Comparison of ENCODE assay signal across 27 cellular contexts in genomic region chr19:14463747-14464146, GRCh38.
"Had no signal": no experiment of that assay in that cellular context is flagged by ENCODE, and none has a peak within 500 bp of the region (broad histone marks: within the 10 kb centered on the region; RNA-seq: fewer than 3 reads in every experiment).

No MANE protein-coding gene starts in this region.

- H3K4me3 Mint-ChIP-seq: activated CD4-positive, alpha-beta memory T cell treated with anti-CD3 and anti-CD28 coated beads for 36 hours; activated CD4-positive, alpha-beta T cell treated with anti-CD3 and anti-CD28 coated beads for 36 hours; activated CD4-positive, alpha-beta T cell treated with anti-CD3 and anti-CD28 coated beads, Interleukin-2, amount 10 ng/mL, durations not matched to agents 24 days and 14 days; activated CD8-positive, alpha-beta T cell treated with anti-CD3 and anti-CD28 coated beads, Interleukin-2, amount 10 ng/mL, durations not matched to agents 7 days and 5 days; activated naive CD8-positive, alpha-beta T cell; activated T-cell treated with anti-CD3 and anti-CD28 coated beads, Interleukin-2, amount 50 U/mL, for 4 hours; activated T-helper 17 cell treated with anti-CD3 and anti-CD28 coated beads, Interleukin-2, amount 50 U/mL, for 72 hours; effector memory CD8-positive, alpha-beta T cell had no signal

- H3K4me1 ChIP-seq: esophagus squamous epithelium, gastroesophageal sphincter had no signal

- H3K27me3 Mint-ChIP-seq: activated CD4-positive, alpha-beta memory T cell treated with anti-CD3 and anti-CD28 coated beads for 36 hours; activated CD4-positive, alpha-beta T cell treated with anti-CD3 and anti-CD28 coated beads for 36 hours; activated CD4-positive, alpha-beta T cell treated with anti-CD3 and anti-CD28 coated beads, Interleukin-2, amount 10 ng/mL, durations not matched to agents 24 days and 14 days; activated naive CD8-positive, alpha-beta T cell; activated T-helper 17 cell treated with anti-CD3 and anti-CD28 coated beads, Interleukin-2, amount 50 U/mL, for 72 hours; effector memory CD8-positive, alpha-beta T cell had no signal

- H3K27me3 ChIP-seq: brain microvascular endothelial cell, esophagus squamous epithelium, gastroesophageal sphincter, heart right ventricle had no signal

- H3K4me1 Mint-ChIP-seq: activated CD4-positive, alpha-beta T cell treated with anti-CD3 and anti-CD28 coated beads for 36 hours; activated T-helper 17 cell treated with anti-CD3 and anti-CD28 coated beads, Interleukin-2, amount 50 U/mL, for 72 hours had no signal

- ATAC-seq: activated CD4-positive, alpha-beta T cell treated with anti-CD3 and anti-CD28 coated beads for 36 hours; activated CD8-positive, alpha-beta T cell treated with anti-CD3 and anti-CD28 coated beads, Interleukin-2, amount 10 ng/mL, durations not matched to agents 7 days and 5 days; activated T-cell treated with anti-CD3 and anti-CD28 coated beads, Interleukin-2, amount 50 U/mL, for 4 hours; activated T-helper 17 cell treated with anti-CD3 and anti-CD28 coated beads, Interleukin-2, amount 50 U/mL, for 72 hours; effector memory CD8-positive, alpha-beta T cell; gastroesophageal sphincter had no signal

- H3K4me3 ChIP-seq: esophagus squamous epithelium, gastroesophageal sphincter, heart right ventricle had no signal

- H3K27ac ChIP-seq: brain microvascular endothelial cell, esophagus squamous epithelium, gastroesophageal sphincter, heart right ventricle had no signal

- H3K9me3 Mint-ChIP-seq: activated CD4-positive, alpha-beta memory T cell treated with anti-CD3 and anti-CD28 coated beads for 36 hours; activated CD4-positive, alpha-beta T cell treated with anti-CD3 and anti-CD28 coated beads, Interleukin-2, amount 10 ng/mL, durations not matched to agents 24 days and 14 days; activated T-cell treated with anti-CD3 and anti-CD28 coated beads, Interleukin-2, amount 50 U/mL, for 4 hours; activated T-helper 17 cell treated with anti-CD3 and anti-CD28 coated beads, Interleukin-2, amount 50 U/mL, for 72 hours; effector memory CD8-positive, alpha-beta T cell had no signal

- H3K27ac Mint-ChIP-seq: activated CD4-positive, alpha-beta memory T cell treated with anti-CD3 and anti-CD28 coated beads for 36 hours; activated CD4-positive, alpha-beta T cell treated with anti-CD3 and anti-CD28 coated beads for 36 hours; activated CD4-positive, alpha-beta T cell treated with anti-CD3 and anti-CD28 coated beads, Interleukin-2, amount 10 ng/mL, durations not matched to agents 24 days and 14 days; activated CD8-positive, alpha-beta T cell treated with anti-CD3 and anti-CD28 coated beads, Interleukin-2, amount 10 ng/mL, durations not matched to agents 7 days and 5 days; activated naive CD8-positive, alpha-beta T cell; activated T-helper 17 cell treated with anti-CD3 and anti-CD28 coated beads, Interleukin-2, amount 50 U/mL, for 72 hours; effector memory CD8-positive, alpha-beta T cell had no signal

- DNase-seq: activated CD4-positive, alpha-beta memory T cell treated with anti-CD3 and anti-CD28 coated beads for 36 hours; activated CD4-positive, alpha-beta T cell treated with anti-CD3 and anti-CD28 coated beads for 36 hours; activated CD4-positive, alpha-beta T cell treated with anti-CD3 and anti-CD28 coated beads, Interleukin-2, amount 10 ng/mL, durations not matched to agents 24 days and 14 days; activated CD4-positive, CD25-positive, alpha-beta regulatory T cell; activated CD4-positive, CD25-positive, alpha-beta regulatory T cell treated with anti-CD3 and anti-CD28 coated beads, Interleukin-2, amount 50 U/mL, for 72 hours; activated CD8-positive, alpha-beta T cell treated with anti-CD3 and anti-CD28 coated beads, Interleukin-2, amount 10 ng/mL, durations not matched to agents 7 days and 5 days; activated effector memory CD4-positive, alpha-beta T cell treated with Interleukin-2 at 50 U/mL for 16 hours; activated gamma-delta T cell treated with Interleukin-2 at 50 U/mL for 16 hours; activated naive CD4-positive, alpha-beta T cell treated with anti-CD3 and anti-CD28 coated beads, Interleukin-2, amount 50 U/mL, for 16 hours; activated naive CD4-positive, alpha-beta T cell treated with Interleukin-2 at 50 U/mL for 16 hours; activated T-cell treated with anti-CD3 and anti-CD28 coated beads, Interleukin-2, amount 50 U/mL, for 4 hours; amniotic stem cell; anterior cingulate cortex; brain microvascular endothelial cell; caudate nucleus; cortex of kidney; dermis blood vessel endothelial cell; effector CD4-positive, alpha-beta T cell; effector memory CD8-positive, alpha-beta T cell; erythroblast; esophagus squamous epithelium; foreskin melanocyte; heart right ventricle; T-helper 2 cell had no signal
